Comparison of ENCODE assay signal across 9 cellular contexts in the genomic region with DNA sequence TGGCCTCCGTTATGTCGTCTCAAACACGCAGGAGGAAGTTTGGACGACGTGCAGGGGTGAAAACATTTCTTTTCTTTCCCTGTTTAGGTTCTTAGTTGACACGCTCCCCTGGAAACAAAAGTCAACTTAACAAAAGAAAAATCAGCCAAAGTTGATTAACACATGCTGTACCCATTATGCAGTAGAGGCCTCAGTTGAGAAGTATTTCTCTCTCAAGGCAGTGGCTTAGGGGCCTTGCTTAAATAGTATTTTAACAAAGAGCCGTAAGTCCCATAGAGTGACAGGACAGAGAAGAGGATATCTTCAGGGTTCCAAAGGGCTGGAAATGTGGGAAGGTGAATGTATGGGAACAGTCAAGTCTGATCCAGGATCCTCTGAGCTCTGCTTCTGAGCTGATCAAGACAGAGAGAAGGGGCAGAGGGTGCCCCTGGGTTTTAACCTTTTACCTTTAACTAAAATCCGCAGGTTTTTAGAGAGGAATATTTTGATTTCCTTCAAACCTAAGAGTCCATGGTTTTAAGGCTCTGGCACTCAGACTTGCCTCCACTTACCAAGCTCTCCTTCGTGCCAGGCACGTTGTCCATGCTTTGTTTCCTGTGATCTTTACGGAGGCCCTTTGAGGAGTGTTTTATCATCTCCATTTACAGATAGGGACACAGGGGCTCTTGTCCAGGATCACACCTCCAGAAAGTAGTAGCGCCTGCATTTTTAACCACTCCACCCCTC. TPM values are rescaled to one million over a fixed set of nuclear protein-coding genes. Genes with fewer than 3 reads are reported as not detected.
DNase-seq lines count a peak whose midpoint lies in the region; ATAC-seq and TF ChIP-seq lines count a peak whose summit lies in the region.
"Had no signal": no experiment of that assay in that cellular context is flagged by ENCODE, and none has a peak within 500 bp of the region (broad histone marks: within the 10 kb centered on the region; RNA-seq: fewer than 3 reads in every experiment).

No MANE protein-coding gene starts in this region.

- peaks cover 9% of the 10 kb centered on the region for H3K4me1 Mint-ChIP-seq in MCF 10A (ENCODE audit: insufficient read depth, unreplicated experiment)

- H3K27me3 ChIP-seq in breast epithelium (no peaks in the 10 kb centered on the region), body of pancreas (no peaks in the 10 kb centered on the region), muscle layer of colon (ENCODE audit: control insufficient read depth in 1 of 2, insufficient read depth in 2 of 2, low read length in 2 of 2) (no peaks in the 10 kb centered on the region), upper lobe of right lung (no peaks in the 10 kb centered on the region)

- TF ChIP-seq POLR2A in breast epithelium (IDR thresholded peaks at IDR 0.05) (no peak), body of pancreas (IDR thresholded peaks at IDR 0.05) (no peak)

- DNase-seq in breast epithelium (ENCODE audit: low spot score in 2 of 2) (no peak), MCF 10A (ENCODE audit: unreplicated experiment) (no peak), body of pancreas (no peak), upper lobe of right lung (peak; percentile 50)
- DNase-seq: NCI-H524 treated with DMSO at 0.1 percent for 48 hours had no signal

- H3K4me3 Mint-ChIP-seq in MCF 10A (ENCODE audit: unreplicated experiment): no peak overlapping the region

- POLR2A ChIA-PET in MCF 10A (lab: Yijun Ruan, JAX): interaction anchor here (0.6 to 0.8 kb wide), 2 partner anchors 8 to 56 kb away, joined by 3 read pairs; partner anchors contain the start of gene TCOF1

- H3K36me3 Mint-ChIP-seq in MCF 10A (ENCODE audit: insufficient read depth, unreplicated experiment): no peaks in the 10 kb centered on the region

- H3K9ac ChIP-seq in muscle layer of colon (ENCODE audit: low read length): peak overlapping the region; percentile 22

- H3K36me3 ChIP-seq in breast epithelium (no peaks in the 10 kb centered on the region), body of pancreas (replicated peaks in 1 of 2; ENCODE audit: insufficient read depth in 1 of 2, low read depth in 2 of 2) (no peaks in the 10 kb centered on the region), muscle layer of colon (ENCODE audit: insufficient read depth, low read length) (no peaks in the 10 kb centered on the region), upper lobe of right lung (peaks cover 10% of the 10 kb centered on the region)

- no TSS peak for BruUV-seq in MCF 10A (replicated peaks; lab: Mats Ljungman, UMichigan)

- H3K4me3 ChIP-seq in breast epithelium: peak overlapping the region in 2 of 3 donors; percentile 60 to 77
- no peak overlapping the region for H3K4me3 ChIP-seq in body of pancreas
- peak overlapping the region; percentile 38 to 61 for H3K4me3 ChIP-seq in muscle layer of colon (ENCODE audit: low read depth in 1 of 2, low read length in 2 of 2)
- H3K4me3 ChIP-seq in upper lobe of right lung: peak overlapping the region; percentile 75

- 64 to 74% methylated on average over 12 of the region's 12 CpGs for WGBS in body of pancreas, 2 donors

- no peaks in the 10 kb centered on the region for H3K9me3 Mint-ChIP-seq in MCF 10A (ENCODE audit: unreplicated experiment)

- H3K4me1 ChIP-seq in breast epithelium: peaks cover 0 to 6% of the 10 kb centered on the region in 2 donors
- peaks cover 18% of the 10 kb centered on the region for H3K4me1 ChIP-seq in body of pancreas
- H3K4me1 ChIP-seq in muscle layer of colon (ENCODE audit: insufficient read depth, low read length): peaks cover 21% of the 10 kb centered on the region
- H3K4me1 ChIP-seq in upper lobe of right lung: peaks cover 25% of the 10 kb centered on the region

- intact Hi-C loops in breast epithelium (cut with DNase I; ENCODE audit: low total_unique reads) (no loop called here), MCF 10A (cut with micrococcal nuclease) (no loop called here), body of pancreas (cut with DNase I) (no loop called here), upper lobe of right lung (cut with DNase I) (no loop called here)

- H3K27ac ChIP-seq in breast epithelium (peak overlapping the region; percentile 85 to 88), body of pancreas (peak overlapping the region; percentile 53 to 91 (median 74)), muscle layer of colon (ENCODE audit: low read depth, low read length) (peak overlapping the region; percentile 45), upper lobe of right lung (peak overlapping the region; percentile 97)

- no peak for ATAC-seq in body of pancreas
- ATAC-seq in upper lobe of right lung: no peak
- no peak for ATAC-seq in HG03520 (IDR thresholded peaks at IDR 0.05; ENCODE audit: unreplicated experiment)
- no peak for ATAC-seq in HG02884 (IDR thresholded peaks at IDR 0.05; ENCODE audit: unreplicated experiment)
- ATAC-seq in HG03139 (IDR thresholded peaks at IDR 0.05; ENCODE audit: unreplicated experiment): no peak

- H3K27ac Mint-ChIP-seq in MCF 10A (ENCODE audit: low read depth, unreplicated experiment): no peak overlapping the region

- H3K27me3 Mint-ChIP-seq in MCF 10A (ENCODE audit: insufficient read depth, unreplicated experiment): no peaks in the 10 kb centered on the region

- CTCF ChIA-PET in MCF 10A (lab: Yijun Ruan, JAX): interaction anchor here (0.6 to 0.8 kb wide), 3 partner anchors 8 to 47 kb away, joined by 3 read pairs; no protein-coding TSS in a partner anchor

- H3K9me3 ChIP-seq in breast epithelium (no peaks in the 10 kb centered on the region), body of pancreas (no peaks in the 10 kb centered on the region), muscle layer of colon (ENCODE audit: low read length) (no peaks in the 10 kb centered on the region), upper lobe of right lung (no peaks in the 10 kb centered on the region)

- TF ChIP-seq CTCF in breast epithelium (IDR thresholded peaks at IDR 0.05) (no peak), MCF 10A (IDR thresholded peaks at IDR 0.05; ENCODE audit: unreplicated experiment) (no peak), body of pancreas (IDR thresholded peaks at IDR 0.05) (no peak), upper lobe of right lung (IDR thresholded peaks at IDR 0.05) (no peak)

RNA-seq across cellular contexts. Expression of gene CD74, which starts 0.6 kb away (rescaled TPM):
- total RNA-seq in breast epithelium (100 to 1,000 TPM; 382 to 393 (median 392) TPM), MCF 10A (2022) (not detected in 2 replicates), body of pancreas (100 to 1,000 TPM; 130 to 405 TPM), upper lobe of right lung (2,961 TPM)

RNA-seq across cellular contexts. Expression of gene RPS14, which starts 36.2 kb away (rescaled TPM):
- total RNA-seq in breast epithelium (1,000 to 10,000 TPM; 3,271 to 4,472 (median 4,011) TPM), MCF 10A (2022) (5,481 and 5,921 TPM in 2 replicates), body of pancreas (1,000 to 10,000 TPM; 1,348 to 2,916 TPM), upper lobe of right lung (1,578 TPM)

RNA-seq across cellular contexts. Expression of gene TCOF1, which starts 55.8 kb away (rescaled TPM):
- 10 to 100 TPM; 20.6 to 37.7 (median 36.1) TPM for total RNA-seq in breast epithelium
- total RNA-seq in MCF 10A (2022): 68.4 and 83.5 TPM in 2 replicates
- 10 to 100 TPM; 18.9 to 23.4 TPM for total RNA-seq in body of pancreas
- 31.1 TPM for total RNA-seq in upper lobe of right lung

Comparison
In these comparisons a context has a peak if more than half of its experiments do, and no peak if none do; other contexts are left out.
1. RNA of gene CD74, which starts 0.6 kb away (total RNA-seq): 2,961 TPM in upper lobe of right lung (single experiment), 130 to 405 TPM in body of pancreas and 382 to 393 TPM in breast epithelium; not detected in MCF 10A; every median in the first group is over 100 times any median in the second.
2. H3K27ac ChIP-seq: peak in every context shown above with its lines; median percentile 97 in upper lobe of right lung; 86 in breast epithelium; 74 in body of pancreas; 45 in muscle layer of colon.
3. H3K4me3 ChIP-seq: peak in breast epithelium (2 of 3), muscle layer of colon (2 of 2) and upper lobe of right lung (single experiment); none in body of pancreas (0 of 2).